1 cellular context compared by ENCODE assay signal in genomic region chr19:797528-798414, GRCh38.
TF ChIP-seq lines count a peak whose summit lies in the region.

No MANE protein-coding gene starts in this region.

TF ChIP-seq in K562, 482 proteins besides CTCF, POLR2A, EP300 and RAD21 (continues in another document):
- TF ChIP-seq SFPQ (IDR thresholded peaks at IDR 0.05; ENCODE audit: low read depth, low read length) (no peak), ZC3H4 (CRISPR knock-in tag; IDR thresholded peaks at IDR 0.05; ENCODE audit: borderline replicate concordance) (0 out of 2 replicates have a peak, but pooled peaks have one; percentile 21), ZNF197 (CRISPR knock-in tag; IDR thresholded peaks at IDR 0.05; ENCODE audit: low read depth) (peak; percentile 76; the same call in 1 of the 2 replicates), FOXK2 (conservative IDR thresholded peaks at IDR 0.05 in 1 of 2, IDR thresholded peaks at IDR 0.05 in 1 of 2; ENCODE audit: low read depth in 2 of 2) (no peak), E2F3 (CRISPR knock-in tag; IDR thresholded peaks at IDR 0.05) (peak; percentile 94), ZBTB17 (CRISPR knock-in tag; IDR thresholded peaks at IDR 0.05) (no peak), SIRT6 (IDR thresholded peaks at IDR 0.05; ENCODE audit: low read depth, low read length) (peak; percentile 58), GABPA (tag; conservative IDR thresholded peaks at IDR 0.05; ENCODE audit: low read depth) (peak; percentile 73; the same call in 1 of the 2 replicates), ZKSCAN1 (IDR thresholded peaks at IDR 0.05; ENCODE audit: low read depth, low read length) (0 out of 2 replicates have a peak, but pooled peaks have one; percentile 47), NFIX (CRISPR knock-in tag; IDR thresholded peaks at IDR 0.05; ENCODE audit: low read depth) (no peak), ZBTB43 (CRISPR knock-in tag; IDR thresholded peaks at IDR 0.05) (0 out of 2 replicates have a peak, but pooled peaks have one; percentile 63), FOXM1 (IDR thresholded peaks at IDR 0.05; ENCODE audit: low read depth) (no peak), FOXM1 (CRISPR knock-in tag; IDR thresholded peaks at IDR 0.05; ENCODE audit: low read depth) (peak; percentile 51; the same call in 1 of the 2 replicates), NEUROD1 (IDR thresholded peaks at IDR 0.05; ENCODE audit: borderline replicate concordance, low read depth, low read length, partially characterized antibody) (peak; percentile 35), RB1 (IDR thresholded peaks at IDR 0.05; ENCODE audit: low read depth) (peak; percentile 99), CHD2 (IDR thresholded peaks at IDR 0.05; ENCODE audit: low read depth, low read length) (peak; percentile 29; the same call in 1 of the 2 replicates), ZBTB9 (CRISPR knock-in tag; IDR thresholded peaks at IDR 0.05) (0 out of 2 replicates have a peak, but pooled peaks have one; percentile 51), GATAD2B (IDR thresholded peaks at IDR 0.05; ENCODE audit: borderline replicate concordance) (peak; percentile 73), SMAD4 (CRISPR knock-in tag; conservative IDR thresholded peaks at IDR 0.05) (peak; percentile 82), RBFOX2 (IDR thresholded peaks at IDR 0.05; ENCODE audit: low read depth, low read length) (peak; percentile 89), ZNF551 (CRISPR knock-in tag; IDR thresholded peaks at IDR 0.05) (no peak), FOXJ2 (tag; IDR thresholded peaks at IDR 0.05) (0 out of 2 replicates have a peak, but pooled peaks have one; percentile 18), PCBP1 (IDR thresholded peaks at IDR 0.05; ENCODE audit: low read depth, low read length, poor library complexity, severe bottlenecking) (peak; percentile 96), ARNT (IDR thresholded peaks at IDR 0.05) (no peak), DIDO1 (tag; IDR thresholded peaks at IDR 0.05; ENCODE audit: low read depth) (no peak), ELF1 (tag; IDR thresholded peaks at IDR 0.05) (peak; percentile 58), ZNF263 (CRISPR knock-in tag; IDR thresholded peaks at IDR 0.05; ENCODE audit: borderline replicate concordance) (0 out of 2 replicates have a peak, but pooled peaks have one; percentile 14), GTF2A2 (tag; IDR thresholded peaks at IDR 0.05) (0 out of 2 replicates have a peak, but pooled peaks have one; percentile 27), TGIF2 (CRISPR knock-in tag; IDR thresholded peaks at IDR 0.05) (peak; percentile 61; the same call in 1 of the 2 replicates), ZBTB11 (CRISPR knock-in tag; IDR thresholded peaks at IDR 0.05) (peak in 1 of 3 experiments; percentile 85; a peak in 2 of 6 replicates), SPI1 (IDR thresholded peaks at IDR 0.05; ENCODE audit: borderline replicate concordance, low read depth, low read length) (0 out of 2 replicates have a peak, but pooled peaks have one; percentile 33), POU5F1 (IDR thresholded peaks at IDR 0.05; ENCODE audit: borderline replicate concordance, low read depth, low read length, partially characterized antibody) (peak; percentile 69), ATF1 (CRISPR knock-in tag; IDR thresholded peaks at IDR 0.05) (no peak), ATF1 (tag; IDR thresholded peaks at IDR 0.05) (no peak), MTA3 (IDR thresholded peaks at IDR 0.05; ENCODE audit: borderline replicate concordance) (peak; percentile 80; the same call in 1 of the 2 replicates), ZBTB7A (IDR thresholded peaks at IDR 0.05; ENCODE audit: borderline replicate concordance, control insufficient read depth, low read depth, low read length) (peak; percentile 94), WHSC1 (IDR thresholded peaks at IDR 0.05; ENCODE audit: low read length) (no peak), FOSL1 (tag; conservative IDR thresholded peaks at IDR 0.05) (peak; percentile 59; the same call in 1 of the 2 replicates), POLR2AphosphoS5 (IDR thresholded peaks at IDR 0.05; ENCODE audit: control insufficient read depth, insufficient read depth, low read depth, low read length) (peak; percentile 30; the same call in 1 of the 2 replicates), LEF1 (IDR thresholded peaks at IDR 0.05) (no peak), NRF1 (conservative IDR thresholded peaks at IDR 0.05 in 1 of 2, IDR thresholded peaks at IDR 0.05 in 1 of 2) (peak in 1 of 2 experiments; percentile 83; a peak in 2 of 4 replicates), NCOA4 (IDR thresholded peaks at IDR 0.05; ENCODE audit: partially characterized antibody) (no peak), SLC30A9 (CRISPR knock-in tag; IDR thresholded peaks at IDR 0.05) (0 out of 2 replicates have a peak, but pooled peaks have one; percentile 55), PHF8 (IDR thresholded peaks at IDR 0.05; ENCODE audit: borderline replicate concordance, low read length) (peak; percentile 29; the same call in 1 of the 2 replicates), NFIC (IDR thresholded peaks at IDR 0.05) (0 out of 2 replicates have a peak, but pooled peaks have one; percentile 2), HCFC1 (IDR thresholded peaks at IDR 0.05; ENCODE audit: low read depth, low read length) (peak; percentile 60), HBP1 (CRISPR knock-in tag; IDR thresholded peaks at IDR 0.05) (0 out of 2 replicates have a peak, but pooled peaks have one; percentile 18), RBM14 (IDR thresholded peaks at IDR 0.05; ENCODE audit: borderline replicate concordance, insufficient read depth, low read depth, low read length) (peak; percentile 81; the same call in 1 of the 2 replicates), SRSF3 (IDR thresholded peaks at IDR 0.05; ENCODE audit: insufficient read depth, low read length) (peak; percentile 52; the same call in 1 of the 2 replicates), MCM2 (IDR thresholded peaks at IDR 0.05; ENCODE audit: low read depth) (no peak), POLR2G (IDR thresholded peaks at IDR 0.05; ENCODE audit: low read depth, low read length) (peak; percentile 83), DDX20 (tag; IDR thresholded peaks at IDR 0.05; ENCODE audit: low read depth) (no peak)
